ENCODE assay signal across 26 cellular contexts in the genomic region with DNA sequence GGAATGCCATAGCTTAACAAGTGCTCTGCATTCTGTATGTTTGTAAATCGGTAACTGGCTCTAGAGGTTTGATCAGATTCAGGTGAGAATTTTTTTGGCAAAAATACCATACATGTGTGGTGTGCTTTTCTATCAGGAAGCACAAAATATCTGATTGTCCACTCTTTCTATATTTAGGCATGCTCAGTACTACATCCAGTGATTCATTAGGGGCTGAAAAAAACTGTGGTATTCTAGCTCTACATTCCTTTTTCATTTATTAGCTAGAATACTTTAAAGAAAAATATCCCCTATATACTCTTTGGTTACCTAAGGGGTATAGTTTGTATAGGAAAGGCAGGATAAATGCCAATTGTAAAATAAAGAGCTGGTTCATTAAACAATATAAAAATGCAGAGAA. TPM values are rescaled to one million over a fixed set of nuclear protein-coding genes. Genes with fewer than 3 reads are reported as not detected.
"Had no signal": no experiment of that assay in that cellular context is flagged by ENCODE, and none has a peak within 500 bp of the region (broad histone marks: within the 10 kb centered on the region; RNA-seq: fewer than 3 reads in every experiment).

No MANE protein-coding gene starts in this region.

- ATAC-seq: activated CD4-positive, CD25-positive, alpha-beta regulatory T cell treated with anti-CD3 and anti-CD28 coated beads, Interleukin-2, amount 50 U/mL, for 24 hours; activated CD8-positive, alpha-beta memory T cell treated with anti-CD3 and anti-CD28 coated beads, Interleukin-2, amount 10 ng/mL, durations not matched to agents 7 days and 5 days; activated CD8-positive, alpha-beta T cell treated with anti-CD3 and anti-CD28 coated beads for 36 hours; activated naive CD8-positive, alpha-beta T cell treated with anti-CD3 and anti-CD28 coated beads, Interleukin-2, amount 50 U/mL, for 24 hours; foreskin keratinocyte; left lung; sciatic nerve had no signal

- H3K27ac ChIP-seq: brain microvascular endothelial cell, foreskin keratinocyte, left lung, neutrophil, parathyroid adenoma, testis, vagina had no signal

- DNase-seq: activated CD4-positive, alpha-beta T cell treated with anti-CD3 and anti-CD28 coated beads, Interleukin-2, amount 10 ng/mL, durations not matched to agents 7 days and 5 days; activated CD8-positive, alpha-beta memory T cell treated with anti-CD3 and anti-CD28 coated beads, Interleukin-2, amount 10 ng/mL, durations not matched to agents 7 days and 5 days; activated CD8-positive, alpha-beta T cell treated with anti-CD3 and anti-CD28 coated beads for 36 hours; activated gamma-delta T cell; activated naive CD4-positive, alpha-beta T cell treated with anti-CD3 and anti-CD28 coated beads, Interleukin-2, amount 50 U/mL, for 16 hours; activated naive CD8-positive, alpha-beta T cell treated with anti-CD3 and anti-CD28 coated beads, Interleukin-2, amount 50 U/mL, for 24 hours; activated T-cell treated with anti-CD3 and anti-CD28 coated beads for 4 hours; brain microvascular endothelial cell; caudate nucleus; effector CD4-positive, alpha-beta T cell; erythroblast; foreskin keratinocyte; immature natural killer cell; kidney glomerular epithelial cell; left lung; mammary epithelial cell; stimulated activated CD4-positive, alpha-beta T cell treated with anti-CD3 and anti-CD28 coated beads, Interleukin-4, amount 100 ng/mL, for 1 hour; stimulated activated naive CD4-positive, alpha-beta T cell; T-helper 2 cell; testis had no signal

- H3K4me1 ChIP-seq: foreskin keratinocyte, left lung, parathyroid adenoma, testis, vagina had no signal

- H3K36me3 ChIP-seq: brain microvascular endothelial cell, left lung, neutrophil, vagina had no signal

- H3K4me3 ChIP-seq: left lung, testis, vagina had no signal

- H3K9me3 ChIP-seq: left lung, neutrophil, testis, vagina had no signal

RNA-seq across cellular contexts. Expression of gene ELOVL2, which starts 10.6 kb away (rescaled TPM):
- polyA plus RNA-seq: immature natural killer cell, mammary epithelial cell had no signal

RNA-seq across cellular contexts. Expression of gene ERVFRD-1, which starts 56.8 kb away (rescaled TPM):
- polyA plus RNA-seq: fibroblast of lung, foreskin keratinocyte, mammary epithelial cell had no signal
